In genomic region chr22:39151329-39151975, GRCh38 we compare ENCODE assay signal across 9 cellular contexts. TPM values are rescaled to one million over a fixed set of nuclear protein-coding genes. Genes with fewer than 3 reads are reported as not detected.
DNase-seq lines count a peak whose midpoint lies in the region; ATAC-seq and TF ChIP-seq lines count a peak whose summit lies in the region.
"Had no signal": no experiment of that assay in that cellular context is flagged by ENCODE, and none has a peak within 500 bp of the region (broad histone marks: within the 10 kb centered on the region; RNA-seq: fewer than 3 reads in every experiment).

No MANE protein-coding gene starts in this region.

- DNase-seq in cardiac muscle cell (ENCODE audit: low read depth in 1 of 2, low spot score in 1 of 2) (no peak), left ventricle myocardium superior (no peak), breast epithelium (ENCODE audit: low spot score in 2 of 2) (no peak), mucosa of descending colon (peak in 2 of 3 donors; percentile 43 to 56), upper lobe of right lung (peak; percentile 65), anterior cingulate cortex (lab: John Stamatoyannopoulos, UW) (no peak), DMS153 treated with DMSO at 0.1 percent for 48 hours (lab: John Stamatoyannopoulos, UW; ENCODE audit: unreplicated experiment) (no peak)
- no peak for DNase-seq in stimulated activated CD4-positive, alpha-beta T cell treated with anti-CD3 and anti-CD28 coated beads, Interleukin-4, amount 100 ng/mL, for 24 hours

- ATAC-seq in left ventricle myocardium superior (no peak), mucosa of descending colon (no peak), upper lobe of right lung (no peak)

- no peaks in the 10 kb centered on the region for H3K36me3 ChIP-seq in cardiac muscle cell
- H3K36me3 ChIP-seq in breast epithelium: no peaks in the 10 kb centered on the region
- no peaks in the 10 kb centered on the region for H3K36me3 ChIP-seq in mucosa of descending colon (ENCODE audit: low read depth)
- H3K36me3 ChIP-seq in upper lobe of right lung: no peaks in the 10 kb centered on the region

- H3K9me3 ChIP-seq in cardiac muscle cell (ENCODE audit: low read depth) (no peaks in the 10 kb centered on the region), breast epithelium (no peaks in the 10 kb centered on the region), mucosa of descending colon (no peaks in the 10 kb centered on the region), upper lobe of right lung (no peaks in the 10 kb centered on the region)

- H3K4me3 ChIP-seq in cardiac muscle cell (peak overlapping the region; percentile 59), breast epithelium (peak overlapping the region; percentile 86 to 95 (median 88)), mucosa of descending colon (no peak overlapping the region), upper lobe of right lung (peak overlapping the region; percentile 80)

- H3K4me1 ChIP-seq in cardiac muscle cell (ENCODE audit: low read depth) (no peaks in the 10 kb centered on the region), breast epithelium (peaks cover 2 to 25% of the 10 kb centered on the region in 2 donors), mucosa of descending colon (ENCODE audit: low read depth) (peaks cover 14% of the 10 kb centered on the region), upper lobe of right lung (peaks cover 48% of the 10 kb centered on the region)

- intact Hi-C loops in left ventricle myocardium superior (cut with micrococcal nuclease) (no loop called here), breast epithelium (cut with DNase I; ENCODE audit: low total_unique reads) (no loop called here), mucosa of descending colon (cut with DNase I, micrococcal nuclease) (no loop called here), upper lobe of right lung (cut with DNase I) (no loop called here)

- H3K27me3 ChIP-seq in cardiac muscle cell (peaks cover 18% of the 10 kb centered on the region), breast epithelium (no peaks in the 10 kb centered on the region), upper lobe of right lung (peaks cover 7% of the 10 kb centered on the region)

- TF ChIP-seq POLR2A in breast epithelium (IDR thresholded peaks at IDR 0.05): no peak

- TF ChIP-seq CTCF in cardiac muscle cell (IDR thresholded peaks at IDR 0.05; ENCODE audit: low read depth, low read length) (no peak), breast epithelium (IDR thresholded peaks at IDR 0.05) (no peak), mucosa of descending colon (IDR thresholded peaks at IDR 0.05) (no peak), upper lobe of right lung (IDR thresholded peaks at IDR 0.05) (no peak)

- H3K27ac ChIP-seq in cardiac muscle cell: no peak overlapping the region
- H3K27ac ChIP-seq in breast epithelium: peak overlapping the region; percentile 95 to 97
- peak overlapping the region; percentile 84 for H3K27ac ChIP-seq in upper lobe of right lung

RNA-seq across cellular contexts. Expression of gene CBX7, which starts 1.0 kb away (rescaled TPM):
- 8.9 and 31.3 TPM in 2 replicates for total RNA-seq in cardiac muscle cell
- polyA plus RNA-seq in cardiac muscle cell: 10.2 and 10.9 TPM in 2 replicates
- 79.2 TPM for total RNA-seq in left ventricle myocardium superior
- total RNA-seq in breast epithelium: 10 to 100 TPM; 57.1 to 71.9 (median 71.1) TPM
- 100 to 1,000 TPM in 1 of 3 donors, 10 to 100 TPM in 2; 23.6 to 125 (median 29.2) TPM for total RNA-seq in mucosa of descending colon
- total RNA-seq in upper lobe of right lung: 62.7 TPM

RNA-seq across cellular contexts. Expression of gene APOBEC3H, which starts 54.4 kb away (rescaled TPM):
- total RNA-seq in cardiac muscle cell (0.57 and 1.3 TPM in 2 replicates), left ventricle myocardium superior (0.40 TPM), breast epithelium (under 1 TPM in 1 of 3 donors, not detected in 2; 0.32 TPM), mucosa of descending colon (under 1 TPM in 1 of 3 donors, not detected in 2; 0.51 TPM), upper lobe of right lung (0.84 TPM)
- 0.77 and 0.97 TPM in 2 replicates for polyA plus RNA-seq in cardiac muscle cell
- total RNA-seq: Daoy had no signal

Comparison
In these comparisons a context has a peak if more than half of its experiments do, and no peak if none do; other contexts are left out.
1. DNase-seq: peak in mucosa of descending colon (2 of 3) and upper lobe of right lung (single experiment); none in cardiac muscle cell (0 of 2), left ventricle myocardium superior (single experiment), breast epithelium (0 of 2), anterior cingulate cortex (0 of 58), stimulated activated CD4-positive, alpha-beta T cell treated with anti-CD3 and anti-CD28 coated beads, Interleukin-4, amount 100 ng/mL, for 24 hours (single experiment) and DMS153 treated with DMSO at 0.1 percent for 48 hours (single experiment).